2 cellular contexts compared by ENCODE assay signal in genomic region chr21:32585042-32585710, GRCh38.
A peak's percentile ranks its signal among the peaks of the same experiment; 100 is the strongest.
TF ChIP-seq lines count a peak whose summit lies in the region.

Gene TCP10L, minus strand, starts transcription at chr21:32585523. Its CDS starts 1,219 bp downstream, at chr21:32584304.

TF ChIP-seq in H1, 55 proteins besides CTCF, POLR2A, EP300 and RAD21:
- TF ChIP-seq JUN (IDR thresholded peaks at IDR 0.05; ENCODE audit: low read depth, low read length): no peak
- TF ChIP-seq JUND (IDR thresholded peaks at IDR 0.05; ENCODE audit: low read length): no peak
- no peak for TF ChIP-seq SIN3A (conservative IDR thresholded peaks at IDR 0.05 in 1 of 2, IDR thresholded peaks at IDR 0.05 in 1 of 2; ENCODE audit: low read depth in 1 of 2, low read length in 2 of 2)
- no peak for TF ChIP-seq ZNF274 (IDR thresholded peaks at IDR 0.05; ENCODE audit: borderline replicate concordance, extremely low read depth, low read length)
- TF ChIP-seq SIX5 (IDR thresholded peaks at IDR 0.05; ENCODE audit: low read depth, low read length): no peak
- no peak for TF ChIP-seq RFX5 (IDR thresholded peaks at IDR 0.05; ENCODE audit: borderline replicate concordance, low read depth, low read length)
- TF ChIP-seq FOSL1 (IDR thresholded peaks at IDR 0.05; ENCODE audit: insufficient read depth, low read depth, low read length): no peak
- no peak for TF ChIP-seq EZH2 (IDR thresholded peaks at IDR 0.05; ENCODE audit: low read depth, low read length, severe bottlenecking)
- no peak for TF ChIP-seq HDAC6 (IDR thresholded peaks at IDR 0.05; ENCODE audit: low read depth, low read length)
- no peak for TF ChIP-seq HDAC2 (IDR thresholded peaks at IDR 0.05; ENCODE audit: borderline replicate concordance in 1 of 2, low read depth in 2 of 2, low read length in 2 of 2)

TF ChIP-seq in liver, 16 proteins besides CTCF, POLR2A, EP300 and RAD21:
- peak; percentile 37 to 48 for TF ChIP-seq HNF4A (conservative IDR thresholded peaks at IDR 0.05)
- no peak for TF ChIP-seq NR2F2 (IDR thresholded peaks at IDR 0.05)
